ENCODE assay signal across 1 cellular context in the genomic region with DNA sequence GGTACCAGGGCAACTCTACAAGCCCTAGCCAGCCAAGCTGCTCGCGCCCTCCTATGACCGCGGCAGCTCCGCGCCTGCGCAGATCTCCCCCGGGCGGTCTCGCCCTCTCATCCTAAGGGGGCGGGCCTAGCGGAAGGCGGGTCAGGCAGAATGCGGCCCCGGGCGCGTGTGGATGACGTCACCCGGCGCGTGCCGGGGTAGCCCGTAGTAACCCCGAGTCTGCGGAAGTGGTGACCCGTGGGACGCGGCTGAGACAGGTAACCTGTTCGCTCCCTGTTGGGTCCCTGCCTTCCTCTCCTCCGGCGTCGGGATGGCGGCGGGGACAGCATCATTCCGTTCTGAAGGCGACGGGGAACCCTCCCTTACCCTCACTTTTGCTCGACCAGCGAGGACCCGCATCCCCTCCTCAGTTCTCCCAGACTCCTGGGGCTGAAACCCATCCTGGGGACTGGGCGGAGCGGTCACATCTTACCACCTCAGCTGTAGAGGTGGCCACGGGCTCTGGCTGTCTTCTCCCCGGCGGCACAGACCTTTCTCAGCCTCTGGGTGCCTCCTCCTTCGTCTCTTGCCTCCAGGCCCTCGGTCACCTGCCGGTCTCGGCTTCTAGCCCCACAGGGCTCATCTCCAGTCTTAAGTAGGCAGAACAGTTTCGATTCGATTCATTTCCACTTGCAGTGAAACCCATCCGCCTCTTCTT.
TF ChIP-seq lines count a peak whose summit lies in the region.

A gene with protein sequence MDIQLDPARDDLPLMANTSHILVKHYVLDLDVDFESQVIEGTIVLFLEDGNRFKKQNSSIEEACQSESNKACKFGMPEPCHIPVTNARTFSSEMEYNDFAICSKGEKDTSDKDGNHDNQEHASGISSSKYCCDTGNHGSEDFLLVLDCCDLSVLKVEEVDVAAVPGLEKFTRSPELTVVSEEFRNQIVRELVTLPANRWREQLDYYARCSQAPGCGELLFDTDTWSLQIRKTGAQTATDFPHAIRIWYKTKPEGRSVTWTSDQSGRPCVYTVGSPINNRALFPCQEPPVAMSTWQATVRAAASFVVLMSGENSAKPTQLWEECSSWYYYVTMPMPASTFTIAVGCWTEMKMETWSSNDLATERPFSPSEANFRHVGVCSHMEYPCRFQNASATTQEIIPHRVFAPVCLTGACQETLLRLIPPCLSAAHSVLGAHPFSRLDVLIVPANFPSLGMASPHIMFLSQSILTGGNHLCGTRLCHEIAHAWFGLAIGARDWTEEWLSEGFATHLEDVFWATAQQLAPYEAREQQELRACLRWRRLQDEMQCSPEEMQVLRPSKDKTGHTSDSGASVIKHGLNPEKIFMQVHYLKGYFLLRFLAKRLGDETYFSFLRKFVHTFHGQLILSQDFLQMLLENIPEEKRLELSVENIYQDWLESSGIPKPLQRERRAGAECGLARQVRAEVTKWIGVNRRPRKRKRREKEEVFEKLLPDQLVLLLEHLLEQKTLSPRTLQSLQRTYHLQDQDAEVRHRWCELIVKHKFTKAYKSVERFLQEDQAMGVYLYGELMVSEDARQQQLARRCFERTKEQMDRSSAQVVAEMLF (plus strand): TSS at position 205 of the 697 bp plus-strand sequence. CDS start 33,085 bp downstream, outside the sequence.

TF ChIP-seq in K562, 482 proteins besides CTCF, POLR2A, EP300 and RAD21 (continued from another document and continues in another):
- no peak for TF ChIP-seq U2AF2 (optimal IDR thresholded peaks at IDR 0.05; ENCODE audit: low read depth, low read length)
- TF ChIP-seq TBL1XR1 (IDR thresholded peaks at IDR 0.05; ENCODE audit: low read length in 2 of 2), result peak in 1 of 2 experiments; percentile 94; a peak in 2 of 4 replicates
- no peak for TF ChIP-seq ZNF347 (CRISPR knock-in tag; IDR thresholded peaks at IDR 0.05; ENCODE audit: low read depth)
- TF ChIP-seq LEF1 (IDR thresholded peaks at IDR 0.05), result no peak
- TF ChIP-seq ZNF639 (CRISPR knock-in tag; conservative IDR thresholded peaks at IDR 0.05 in 1 of 2, IDR thresholded peaks at IDR 0.05 in 1 of 2), result 0 out of 4 replicates have a peak, but pooled peaks of 1 of the 2 experiments have one; percentile 21
- TF ChIP-seq, protein P1, sequence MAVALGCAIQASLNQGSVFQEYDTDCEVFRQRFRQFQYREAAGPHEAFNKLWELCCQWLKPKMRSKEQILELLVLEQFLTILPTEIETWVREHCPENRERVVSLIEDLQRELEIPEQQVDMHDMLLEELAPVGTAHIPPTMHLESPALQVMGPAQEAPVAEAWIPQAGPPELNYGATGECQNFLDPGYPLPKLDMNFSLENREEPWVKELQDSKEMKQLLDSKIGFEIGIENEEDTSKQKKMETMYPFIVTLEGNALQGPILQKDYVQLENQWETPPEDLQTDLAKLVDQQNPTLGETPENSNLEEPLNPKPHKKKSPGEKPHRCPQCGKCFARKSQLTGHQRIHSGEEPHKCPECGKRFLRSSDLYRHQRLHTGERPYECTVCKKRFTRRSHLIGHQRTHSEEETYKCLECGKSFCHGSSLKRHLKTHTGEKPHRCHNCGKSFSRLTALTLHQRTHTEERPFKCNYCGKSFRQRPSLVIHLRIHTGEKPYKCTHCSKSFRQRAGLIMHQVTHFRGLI (CRISPR knock-in tag; IDR thresholded peaks at IDR 0.05), result no peak
- no peak for TF ChIP-seq RBM14 (IDR thresholded peaks at IDR 0.05; ENCODE audit: borderline replicate concordance, insufficient read depth, low read depth, low read length)
- TF ChIP-seq KDM4B (IDR thresholded peaks at IDR 0.05; ENCODE audit: borderline replicate concordance in 2 of 2, low read depth in 1 of 2), result peak in 1 of 2 experiments; percentile 44; a peak in 1 of 4 replicates
- no peak for TF ChIP-seq ZNF274 (IDR thresholded peaks at IDR 0.05; ENCODE audit: borderline replicate concordance, low read depth, low read length)
- TF ChIP-seq PCBP1 (IDR thresholded peaks at IDR 0.05; ENCODE audit: low read depth, low read length, poor library complexity, severe bottlenecking), result peak; percentile 62
- TF ChIP-seq STAT6 (CRISPR knock-in tag; IDR thresholded peaks at IDR 0.05), result no peak
- TF ChIP-seq LCOR (CRISPR knock-in tag; IDR thresholded peaks at IDR 0.05), result no peak
- TF ChIP-seq JUN (IDR thresholded peaks at IDR 0.05; ENCODE audit: borderline replicate concordance, low read depth, low read length), result peak; percentile 95
- no peak for TF ChIP-seq JUN (CRISPR knock-in tag; IDR thresholded peaks at IDR 0.05; ENCODE audit: borderline replicate concordance)
- no peak for TF ChIP-seq RBM15 (IDR thresholded peaks at IDR 0.05; ENCODE audit: insufficient read depth, low read length)
- no peak for TF ChIP-seq ZNF174 (CRISPR knock-in tag; IDR thresholded peaks at IDR 0.05)
- TF ChIP-seq TCF7L2 (IDR thresholded peaks at IDR 0.05; ENCODE audit: low read depth, low read length), result peak; percentile 52; the same call in 1 of the 2 replicates
- no peak for TF ChIP-seq MLLT1 (IDR thresholded peaks at IDR 0.05)
- TF ChIP-seq POLR3A (IDR thresholded peaks at IDR 0.05; ENCODE audit: borderline replicate concordance, extremely low read depth, insufficient read depth, insufficient read length), result no peak
- no peak for TF ChIP-seq CCAR2 (IDR thresholded peaks at IDR 0.05; ENCODE audit: low read depth, low read length)
- no peak for TF ChIP-seq ZNF655 (CRISPR knock-in tag; IDR thresholded peaks at IDR 0.05)
- no peak for TF ChIP-seq ZNF280B (CRISPR knock-in tag; IDR thresholded peaks at IDR 0.05)
- TF ChIP-seq EP400 (IDR thresholded peaks at IDR 0.05), result peak; percentile 75
- TF ChIP-seq MCM5 (IDR thresholded peaks at IDR 0.05; ENCODE audit: low read depth), result no peak
- no peak for TF ChIP-seq CHD4 (IDR thresholded peaks at IDR 0.05; ENCODE audit: insufficient read depth, insufficient replicate concordance, low read depth, low read length, poor library complexity, severe bottlenecking)
- TF ChIP-seq, protein P2, sequence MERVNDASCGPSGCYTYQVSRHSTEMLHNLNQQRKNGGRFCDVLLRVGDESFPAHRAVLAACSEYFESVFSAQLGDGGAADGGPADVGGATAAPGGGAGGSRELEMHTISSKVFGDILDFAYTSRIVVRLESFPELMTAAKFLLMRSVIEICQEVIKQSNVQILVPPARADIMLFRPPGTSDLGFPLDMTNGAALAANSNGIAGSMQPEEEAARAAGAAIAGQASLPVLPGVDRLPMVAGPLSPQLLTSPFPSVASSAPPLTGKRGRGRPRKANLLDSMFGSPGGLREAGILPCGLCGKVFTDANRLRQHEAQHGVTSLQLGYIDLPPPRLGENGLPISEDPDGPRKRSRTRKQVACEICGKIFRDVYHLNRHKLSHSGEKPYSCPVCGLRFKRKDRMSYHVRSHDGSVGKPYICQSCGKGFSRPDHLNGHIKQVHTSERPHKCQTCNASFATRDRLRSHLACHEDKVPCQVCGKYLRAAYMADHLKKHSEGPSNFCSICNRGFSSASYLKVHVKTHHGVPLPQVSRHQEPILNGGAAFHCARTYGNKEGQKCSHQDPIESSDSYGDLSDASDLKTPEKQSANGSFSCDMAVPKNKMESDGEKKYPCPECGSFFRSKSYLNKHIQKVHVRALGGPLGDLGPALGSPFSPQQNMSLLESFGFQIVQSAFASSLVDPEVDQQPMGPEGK (CRISPR knock-in tag; IDR thresholded peaks at IDR 0.05; ENCODE audit: borderline replicate concordance), result no peak
- no peak for TF ChIP-seq ZNF518B (CRISPR knock-in tag; IDR thresholded peaks at IDR 0.05)
- no peak for TF ChIP-seq ARID1B (IDR thresholded peaks at IDR 0.05)
- no peak for TF ChIP-seq MAFF (IDR thresholded peaks at IDR 0.05; ENCODE audit: low read length)
- peak; percentile 93 for TF ChIP-seq POLR2G (IDR thresholded peaks at IDR 0.05; ENCODE audit: low read depth, low read length)
- TF ChIP-seq CC2D1A (IDR thresholded peaks at IDR 0.05), result no peak
- TF ChIP-seq ZNF707 (CRISPR knock-in tag; conservative IDR thresholded peaks at IDR 0.05), result no peak
